9 cellular contexts compared by ENCODE assay signal in genomic region chr2:197075754-197076337, GRCh38.
DNase-seq lines count a peak whose midpoint lies in the region; ATAC-seq, FAIRE-seq and TF ChIP-seq lines count a peak whose summit lies in the region.
"Had no signal": no experiment of that assay in that cellular context is flagged by ENCODE, and none has a peak within 500 bp of the region (broad histone marks: within the 10 kb centered on the region; RNA-seq: fewer than 3 reads in every experiment).

No MANE protein-coding gene starts in this region.

- peaks cover 52% of the 10 kb centered on the region for H3K4me1 Mint-ChIP-seq in CD8-positive, alpha-beta T cell (ENCODE audit: low read depth)
- H3K4me1 Mint-ChIP-seq in astrocyte (ENCODE audit: low read depth, unreplicated experiment), result peaks cover 2% of the 10 kb centered on the region

- no peak for ATAC-seq in CD8-positive, alpha-beta T cell
- ATAC-seq in lower lobe of right lung (no peak), left ventricle myocardium superior (no peak)

- no peak for FAIRE-seq in astrocyte (lab: Jason Lieb, UNC)

- H3K4me3 Mint-ChIP-seq in CD8-positive, alpha-beta T cell, result no peak overlapping the region
- no peak overlapping the region for H3K4me3 Mint-ChIP-seq in astrocyte (ENCODE audit: unreplicated experiment)

- no peak overlapping the region for H3K9ac ChIP-seq in astrocyte (ENCODE audit: low read length)

- no peaks in the 10 kb centered on the region for H3K79me2 ChIP-seq in astrocyte (ENCODE audit: insufficient read depth, low read length)

- H3K36me3 Mint-ChIP-seq in CD8-positive, alpha-beta T cell, result peaks cover 93% of the 10 kb centered on the region
- no peaks in the 10 kb centered on the region for H3K36me3 Mint-ChIP-seq in astrocyte (ENCODE audit: low read depth, unreplicated experiment)

- no peak overlapping the region for H3K27ac ChIP-seq in CD8-positive, alpha-beta T cell (ENCODE audit: low read depth, low read length)
- H3K27ac ChIP-seq in astrocyte (ENCODE audit: low read depth, low read length), result no peak overlapping the region
- no peak overlapping the region for H3K27ac ChIP-seq in lower lobe of right lung
- H3K27ac ChIP-seq: prostate gland had no signal

- H3K9me3 Mint-ChIP-seq in CD8-positive, alpha-beta T cell, result peaks cover 5% of the 10 kb centered on the region
- peaks cover 2% of the 10 kb centered on the region for H3K9me3 Mint-ChIP-seq in astrocyte (ENCODE audit: unreplicated experiment)

- POLR2A ChIA-PET in CD8-positive, alpha-beta T cell (lab: Charles Lee), result interaction anchor here (0.6 to 0.9 kb wide), 2 partner anchors 15 to 359 kb away, joined by 3 to 6 read pairs; no protein-coding TSS in a partner anchor
- POLR2A ChIA-PET in HEK293T (lab: Yijun Ruan, JAX), result no interaction called here

- intact Hi-C loops in CD8-positive, alpha-beta T cell (cut with DNase I, micrococcal nuclease), result no loop called here
- intact Hi-C loops in lower lobe of right lung (cut with DNase I) (no loop called here), left ventricle myocardium superior (cut with micrococcal nuclease) (no loop called here)

- DNase-seq in CD8-positive, alpha-beta T cell, result no peak
- DNase-seq in HEK293T (ENCODE audit: extremely low spot score) (no peak), astrocyte (ENCODE audit: low read depth) (no peak), lower lobe of right lung (no peak), amniotic stem cell (lab: John Stamatoyannopoulos, UW) (no peak), left ventricle myocardium superior (no peak), NCI-H1436 (lab: John Stamatoyannopoulos, UW) (no peak), MG63 (no peak)

- H2AFZ ChIP-seq in astrocyte (ENCODE audit: low read depth, low read length), result no peak overlapping the region

- CTCF ChIA-PET in CD8-positive, alpha-beta T cell (lab: Charles Lee), result interaction anchor here (0.7 to 1.6 kb wide), 7 partner anchors 8 to 307 kb away, joined by 3 to 7 read pairs (median 3); no protein-coding TSS in a partner anchor
- CTCF ChIA-PET in HEK293T (lab: Yijun Ruan, JAX), result interaction anchor here (0.6 to 1.2 kb wide), 4 partner anchors 33 to 301 kb away, joined by 3 to 6 read pairs (median 4); no protein-coding TSS in a partner anchor

- peaks cover 22% of the 10 kb centered on the region for H3K4me1 ChIP-seq in CD8-positive, alpha-beta T cell (ENCODE audit: insufficient read depth, low read length)
- H3K4me1 ChIP-seq in astrocyte (ENCODE audit: insufficient read depth, low read length), result peaks cover 17% of the 10 kb centered on the region
- peaks cover 17% of the 10 kb centered on the region for H3K4me1 ChIP-seq in lower lobe of right lung
- H3K4me1 ChIP-seq: prostate gland had no signal

- H3K4me2 ChIP-seq in astrocyte (ENCODE audit: low read length), result no peak overlapping the region

- peak overlapping the region; percentile 45 for H3K27ac Mint-ChIP-seq in CD8-positive, alpha-beta T cell
- no peak overlapping the region for H3K27ac Mint-ChIP-seq in astrocyte (ENCODE audit: unreplicated experiment)

- peaks cover 33% of the 10 kb centered on the region for H3K36me3 ChIP-seq in CD8-positive, alpha-beta T cell (ENCODE audit: insufficient read depth, low read length)
- H3K36me3 ChIP-seq in astrocyte (ENCODE audit: insufficient read depth, low read length), result no peaks in the 10 kb centered on the region
- peaks cover 39% of the 10 kb centered on the region for H3K36me3 ChIP-seq in lower lobe of right lung
- H3K36me3 ChIP-seq in MG63, result no peaks in the 10 kb centered on the region
- H3K36me3 ChIP-seq: prostate gland had no signal

- H4K20me1 ChIP-seq in astrocyte (ENCODE audit: insufficient read depth, low read length), result no peaks in the 10 kb centered on the region

- no peaks in the 10 kb centered on the region for H3K27me3 ChIP-seq in CD8-positive, alpha-beta T cell (ENCODE audit: insufficient read depth, low read length)
- H3K27me3 ChIP-seq in astrocyte (ENCODE audit: insufficient read depth, low read length) (no peaks in the 10 kb centered on the region), lower lobe of right lung (ENCODE audit: low read depth) (no peaks in the 10 kb centered on the region), MG63 (no peaks in the 10 kb centered on the region)

- H3K27me3 Mint-ChIP-seq in CD8-positive, alpha-beta T cell (ENCODE audit: low read depth), result no peaks in the 10 kb centered on the region
- no peaks in the 10 kb centered on the region for H3K27me3 Mint-ChIP-seq in astrocyte (ENCODE audit: low read depth, unreplicated experiment)

- H3K4me3 ChIP-seq in CD8-positive, alpha-beta T cell (ENCODE audit: low read depth, low read length), result no peak overlapping the region
- H3K4me3 ChIP-seq in astrocyte (ENCODE audit: insufficient read depth, low read depth, low read length) (no peak overlapping the region), lower lobe of right lung (no peak overlapping the region), MG63 (no peak overlapping the region)
- H3K4me3 ChIP-seq: prostate gland had no signal

- TF ChIP-seq CTCF in CD8-positive, alpha-beta T cell (IDR thresholded peaks at IDR 0.05), result no peak
- TF ChIP-seq CTCF in astrocyte (IDR thresholded peaks at IDR 0.05; ENCODE audit: insufficient read depth, low read depth, low read length) (peak; percentile 32), lower lobe of right lung (IDR thresholded peaks at IDR 0.05) (peak; percentile 27)

- no peaks in the 10 kb centered on the region for H3K9me3 ChIP-seq in CD8-positive, alpha-beta T cell (ENCODE audit: low read length)
- H3K9me3 ChIP-seq in astrocyte (ENCODE audit: insufficient read depth, low read depth, low read length) (no peaks in the 10 kb centered on the region), lower lobe of right lung (no peaks in the 10 kb centered on the region), MG63 (no peaks in the 10 kb centered on the region)
- H3K9me3 ChIP-seq: prostate gland had no signal

TF ChIP-seq in HEK293T, 16 proteins besides CTCF, POLR2A, EP300 and RAD21:
- no peak for TF ChIP-seq ELF4 (IDR thresholded peaks at IDR 0.05)
- TF ChIP-seq PKNOX1 (IDR thresholded peaks at IDR 0.05), result peak; percentile 7; the same call in 1 of the 2 replicates
TF ChIP-seq in HEK293T: peak in this region for 1.
